Comparison of ENCODE assay signal across 8 cellular contexts in genomic region chr6:27176096-27176495, GRCh38.
DNase-seq lines count a peak whose midpoint lies in the region; ATAC-seq and TF ChIP-seq lines count a peak whose summit lies in the region.

No MANE protein-coding gene starts in this region.

- no peaks in the 10 kb centered on the region for H3K27me3 ChIP-seq in CD4-positive, alpha-beta memory T cell (ENCODE audit: insufficient read depth, low read length)
- H3K27me3 ChIP-seq in HUES64 (ENCODE audit: insufficient read depth, low read length), result no peaks in the 10 kb centered on the region
- no peaks in the 10 kb centered on the region for H3K27me3 ChIP-seq in mesendoderm (ENCODE audit: insufficient read depth, low read length, poor library complexity)
- peaks cover 0 to 6% of the 10 kb centered on the region in 2 donors for H3K27me3 ChIP-seq in tibial nerve
- H3K27me3 ChIP-seq in Peyer's patch, result no peaks in the 10 kb centered on the region

- peak overlapping the region in 4 of 7 donors; percentile 92 to 100 (median 98) for H3K27ac Mint-ChIP-seq in CD4-positive, alpha-beta memory T cell
- no peak overlapping the region for H3K27ac Mint-ChIP-seq in activated T-helper 2 cell treated with anti-CD3 and anti-CD28 coated beads, Interferon-gamma antibody, Interleukin-2, Interleukin-4, amounts not matched to agents 10 μg/mL and 5 μg/mL and 100 μg/mL, durations not matched to agents 14 hours and 24 hours and 36 hours

- intact Hi-C loops in CD4-positive, alpha-beta memory T cell (cut with micrococcal nuclease), result loop anchor here (2.0 to 10.0 kb wide), 2 partner anchors 17 to 1769 kb away; no protein-coding TSS in a partner anchor
- intact Hi-C loops in activated T-helper 2 cell treated with anti-CD3 and anti-CD28 coated beads, Interferon-gamma antibody, Interleukin-2, Interleukin-4, amounts not matched to agents 10 μg/mL and 5 μg/mL and 100 μg/mL, durations not matched to agents 14 hours and 24 hours and 36 hours (cut with micrococcal nuclease), result loop anchor here (1.0 to 5.0 kb wide), 6 partner anchors 13 to 716 kb away; partner anchors contain the start of gene ZNF184

- TF ChIP-seq POLR2A in tibial nerve (IDR thresholded peaks at IDR 0.05) (no peak), Peyer's patch (IDR thresholded peaks at IDR 0.05) (no peak)

- no peak for TF ChIP-seq CTCF in tibial nerve (IDR thresholded peaks at IDR 0.05)
- TF ChIP-seq CTCF in Peyer's patch (IDR thresholded peaks at IDR 0.05), result no peak

- H3K56ac ChIP-seq in mesendoderm (ENCODE audit: low read length), result peak overlapping the region; percentile 9

- peak overlapping the region; percentile 95 to 99 (median 98) for H3K4me3 Mint-ChIP-seq in CD4-positive, alpha-beta memory T cell
- peak overlapping the region; percentile 90 for H3K4me3 Mint-ChIP-seq in activated T-helper 2 cell treated with anti-CD3 and anti-CD28 coated beads, Interferon-gamma antibody, Interleukin-2, Interleukin-4, amounts not matched to agents 10 μg/mL and 5 μg/mL and 100 μg/mL, durations not matched to agents 14 hours and 24 hours and 36 hours (ENCODE audit: low read depth)

- no peak overlapping the region for H4K5ac ChIP-seq in mesendoderm (ENCODE audit: low read length)

- H2BK5ac ChIP-seq in mesendoderm (ENCODE audit: low read length), result no peak overlapping the region

- peak in 1 of 5 donors; percentile 24 for DNase-seq in CD4-positive, alpha-beta memory T cell
- DNase-seq in activated T-helper 2 cell treated with anti-CD3 and anti-CD28 coated beads, Interferon-gamma antibody, Interleukin-2, Interleukin-4, amounts not matched to agents 10 μg/mL and 5 μg/mL and 100 μg/mL, durations not matched to agents 14 hours and 24 hours and 36 hours (ENCODE audit: low spot score), result no peak
- DNase-seq in mesendoderm (no peak), tibial nerve (ENCODE audit: low spot score in 2 of 2) (no peak), Peyer's patch (no peak)
- DNase-seq in NK-92 treated with Interleukin-12 subunit alpha and Interleukin-12 subunit beta, amount 100 ng/mL, for 24 hours (lab: John Stamatoyannopoulos, UW), result no peak

- no peak overlapping the region for H3K4me2 ChIP-seq in mesendoderm (ENCODE audit: low read length)

- H3K27me3 Mint-ChIP-seq in CD4-positive, alpha-beta memory T cell, result peaks cover 3 to 4% of the 10 kb centered on the region in 2 donors
- peaks cover 21% of the 10 kb centered on the region for H3K27me3 Mint-ChIP-seq in activated T-helper 2 cell treated with anti-CD3 and anti-CD28 coated beads, Interferon-gamma antibody, Interleukin-2, Interleukin-4, amounts not matched to agents 10 μg/mL and 5 μg/mL and 100 μg/mL, durations not matched to agents 14 hours and 24 hours and 36 hours (ENCODE audit: low read depth)

- no peaks in the 10 kb centered on the region for H3K79me1 ChIP-seq in mesendoderm (ENCODE audit: low read length)

- H3K79me2 ChIP-seq in mesendoderm (ENCODE audit: control insufficient read depth, insufficient read depth, low read length), result no peaks in the 10 kb centered on the region

- CTCF ChIA-PET in CD4-positive, alpha-beta memory T cell (lab: Charles Lee; ENCODE audit: partially characterized antibody), result interaction anchor here (0.6 to 5.3 kb wide), 18 partner anchors 11 to 1559 kb away, joined by 3 to 56 read pairs (median 5); a partner anchor contains a TSS

- no peak overlapping the region for H3K9ac ChIP-seq in HUES64 (ENCODE audit: low read depth, low read length)
- H3K9ac ChIP-seq in mesendoderm (ENCODE audit: low read length), result no peak overlapping the region

- H3K4ac ChIP-seq in mesendoderm (ENCODE audit: low read depth, low read length), result no peak overlapping the region

- H3K23ac ChIP-seq in mesendoderm (ENCODE audit: low read length), result no peak overlapping the region

- POLR2A ChIA-PET in CD4-positive, alpha-beta memory T cell (lab: Charles Lee; ENCODE audit: partially characterized antibody), result interaction anchor here (0.9 to 5.1 kb wide), 16 partner anchors 15 to 726 kb away, joined by 3 to 53 read pairs (median 7); partner anchors contain the start of gene ZNF391

- no peak overlapping the region for H2BK120ac ChIP-seq in mesendoderm (ENCODE audit: low read depth, low read length)

- TF ChIP-seq EP300 in tibial nerve (IDR thresholded peaks at IDR 0.05), result no peak

- H3K36me3 ChIP-seq in CD4-positive, alpha-beta memory T cell (ENCODE audit: insufficient read depth, low read length), result no peaks in the 10 kb centered on the region
- no peaks in the 10 kb centered on the region for H3K36me3 ChIP-seq in HUES64 (ENCODE audit: insufficient read depth, low read length)
- no peaks in the 10 kb centered on the region for H3K36me3 ChIP-seq in mesendoderm (ENCODE audit: control insufficient read depth, insufficient read depth, low read length)
- H3K36me3 ChIP-seq in tibial nerve, result no peaks in the 10 kb centered on the region
- no peaks in the 10 kb centered on the region for H3K36me3 ChIP-seq in Peyer's patch

- peaks cover 7% of the 10 kb centered on the region for H3K4me1 ChIP-seq in CD4-positive, alpha-beta memory T cell (ENCODE audit: insufficient read depth, low read length)
- H3K4me1 ChIP-seq in HUES64 (ENCODE audit: insufficient read depth, low read length) (no peaks in the 10 kb centered on the region; the same call in 1 of the 2 replicates), mesendoderm (ENCODE audit: control insufficient read depth, low read depth, low read length) (no peaks in the 10 kb centered on the region), tibial nerve (peaks cover 0 to 12% (median 3%) of the 10 kb centered on the region in 4 donors), Peyer's patch (no peaks in the 10 kb centered on the region)

- ATAC-seq in HG02870 (IDR thresholded peaks at IDR 0.05; ENCODE audit: unreplicated experiment), result no peak

- no peak overlapping the region for H2AK5ac ChIP-seq in mesendoderm (ENCODE audit: low read length)

- H3K36me3 Mint-ChIP-seq in CD4-positive, alpha-beta memory T cell, result peaks cover 0 to 14% of the 10 kb centered on the region in 2 donors
- no peaks in the 10 kb centered on the region for H3K36me3 Mint-ChIP-seq in activated T-helper 2 cell treated with anti-CD3 and anti-CD28 coated beads, Interferon-gamma antibody, Interleukin-2, Interleukin-4, amounts not matched to agents 10 μg/mL and 5 μg/mL and 100 μg/mL, durations not matched to agents 14 hours and 24 hours and 36 hours (ENCODE audit: low read depth)

- H2BK15ac ChIP-seq in mesendoderm (replicated peaks; ENCODE audit: low read depth), result no peak overlapping the region

- no peak overlapping the region for H3K18ac ChIP-seq in mesendoderm (ENCODE audit: low read length)

- H3K4me1 Mint-ChIP-seq in CD4-positive, alpha-beta memory T cell, result peaks cover 5 to 29% (median 13%) of the 10 kb centered on the region in 4 donors
- peaks cover 11% of the 10 kb centered on the region for H3K4me1 Mint-ChIP-seq in activated T-helper 2 cell treated with anti-CD3 and anti-CD28 coated beads, Interferon-gamma antibody, Interleukin-2, Interleukin-4, amounts not matched to agents 10 μg/mL and 5 μg/mL and 100 μg/mL, durations not matched to agents 14 hours and 24 hours and 36 hours (ENCODE audit: low read depth)

- no peak overlapping the region for H3K27ac ChIP-seq in CD4-positive, alpha-beta memory T cell (ENCODE audit: low read depth, low read length)
- no peak overlapping the region for H3K27ac ChIP-seq in HUES64 (ENCODE audit: low read depth, low read length)
- no peak overlapping the region for H3K27ac ChIP-seq in mesendoderm (ENCODE audit: low read depth, low read length)
- no peak overlapping the region for H3K27ac ChIP-seq in tibial nerve
- no peak overlapping the region for H3K27ac ChIP-seq in Peyer's patch

- H3K9me3 ChIP-seq in CD4-positive, alpha-beta memory T cell (ENCODE audit: control insufficient read depth in 1 of 2, low read length in 2 of 2), result no peaks in the 10 kb centered on the region
- H3K9me3 ChIP-seq in HUES64 (ENCODE audit: insufficient read depth, low read depth, low read length) (no peaks in the 10 kb centered on the region), tibial nerve (no peaks in the 10 kb centered on the region), Peyer's patch (no peaks in the 10 kb centered on the region)

- H3K9me3 Mint-ChIP-seq in CD4-positive, alpha-beta memory T cell, result peaks cover 0 to 19% (median 0%) of the 10 kb centered on the region in 8 donors
- H3K9me3 Mint-ChIP-seq in activated T-helper 2 cell treated with anti-CD3 and anti-CD28 coated beads, Interferon-gamma antibody, Interleukin-2, Interleukin-4, amounts not matched to agents 10 μg/mL and 5 μg/mL and 100 μg/mL, durations not matched to agents 14 hours and 24 hours and 36 hours, result no peaks in the 10 kb centered on the region

- H3K4me3 ChIP-seq in CD4-positive, alpha-beta memory T cell (ENCODE audit: low read length in 2 of 2), result peak overlapping the region; percentile 4 to 98
- H3K4me3 ChIP-seq in HUES64 (ENCODE audit: low read length) (peak overlapping the region; percentile 91), mesendoderm (ENCODE audit: low read length) (no peak overlapping the region), tibial nerve (peak overlapping the region in 1 of 4 donors; percentile 88), Peyer's patch (no peak overlapping the region)

- WGBS in HUES64, result 87% methylated on average over 9 of the region's 9 CpGs
- WGBS in mesendoderm (ENCODE audit: extremely low coverage, insufficient coverage, low lambda C conversion rate), result no CpG with 5 or more reads among the region's 9 CpGs
- 48% methylated on average over 9 of the region's 9 CpGs for WGBS in tibial nerve, 2 donors

- H4K8ac ChIP-seq in mesendoderm (ENCODE audit: low read depth, low read length), result no peak overlapping the region

Comparison
In these comparisons a context has a peak if more than half of its experiments do, and no peak if none do; other contexts are left out.
1. H3K4me3 ChIP-seq: peak in CD4-positive, alpha-beta memory T cell (2 of 2) and HUES64 (single experiment); none in mesendoderm (single experiment) and Peyer's patch (0 of 4).